In the genomic region with DNA sequence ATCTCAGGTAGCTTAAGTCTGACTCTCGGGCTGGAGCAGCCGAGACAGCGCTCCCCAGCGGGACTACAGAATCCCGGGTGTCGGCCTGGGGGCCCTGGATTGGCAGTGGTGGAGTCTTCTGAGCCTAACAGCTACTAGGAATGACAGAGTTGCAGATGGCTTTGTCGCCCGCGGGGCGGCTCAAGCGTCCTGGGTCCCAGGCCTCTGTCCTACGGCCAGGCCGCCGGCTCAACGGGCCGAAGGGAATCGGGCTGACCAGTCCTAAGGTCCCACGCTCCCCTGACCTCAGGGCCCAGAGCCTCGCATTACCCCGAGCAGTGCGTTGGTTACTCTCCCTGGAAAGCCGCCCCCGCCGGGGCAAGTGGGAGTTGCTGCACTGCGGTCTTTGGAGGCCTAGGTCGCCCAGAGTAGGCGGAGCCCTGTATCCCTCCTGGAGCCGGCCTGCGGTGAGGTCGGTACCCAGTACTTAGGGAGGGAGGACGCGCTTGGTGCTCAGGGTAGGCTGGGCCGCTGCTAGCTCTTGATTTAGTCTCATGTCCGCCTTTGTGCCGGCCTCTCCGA, we compare ENCODE assay signal across 1 cellular context.
A peak's percentile ranks its signal among the peaks of the same experiment; 100 is the strongest.
TF ChIP-seq lines count a peak whose summit lies in the region.

No MANE protein-coding gene starts in this region.

TF ChIP-seq in endothelial cell of umbilical vein, 7 proteins besides CTCF, POLR2A, EP300 and RAD21:
- TF ChIP-seq EZH2 (IDR thresholded peaks at IDR 0.05; ENCODE audit: borderline replicate concordance, low read depth, low read length, severe bottlenecking) (peak; percentile 54), GATA2 (IDR thresholded peaks at IDR 0.05; ENCODE audit: insufficient read depth, insufficient read length, low read depth, low read length) (no peak)
